Comparison of ENCODE assay signal across 28 cellular contexts in the genomic region with DNA sequence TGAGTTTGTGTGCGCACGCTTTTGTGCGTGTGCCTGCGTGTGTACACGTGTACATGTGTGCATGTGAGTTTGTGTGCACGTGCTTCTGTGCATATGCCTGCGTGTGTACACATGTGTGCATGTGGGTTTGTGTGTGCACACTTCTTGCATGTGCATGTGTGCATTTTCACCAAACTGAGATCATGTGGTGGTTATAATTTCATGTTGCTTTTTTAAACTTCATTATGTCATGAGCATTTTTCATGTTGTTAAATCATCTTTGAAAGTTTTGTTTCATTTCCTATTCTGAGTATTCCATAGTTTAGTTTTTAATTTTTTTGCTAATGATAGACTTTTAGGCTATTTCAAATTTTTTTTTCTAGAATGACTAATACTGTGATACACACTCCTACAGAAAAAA. TPM values are rescaled to one million over a fixed set of nuclear protein-coding genes. Genes with fewer than 3 reads are reported as not detected.
"Had no signal": no experiment of that assay in that cellular context is flagged by ENCODE, and none has a peak within 500 bp of the region (broad histone marks: within the 10 kb centered on the region; RNA-seq: fewer than 3 reads in every experiment).

No MANE protein-coding gene starts in this region.

- H3K4me1 Mint-ChIP-seq: activated CD4-positive, alpha-beta T cell treated with anti-CD3 and anti-CD28 coated beads, Interleukin-2, amount 10 ng/mL, durations not matched to agents 7 days and 5 days; activated naive CD8-positive, alpha-beta T cell treated with anti-CD3 and anti-CD28 coated beads for 36 hours had no signal

- DNase-seq: activated CD4-positive, alpha-beta memory T cell treated with anti-CD3 and anti-CD28 coated beads for 36 hours; activated CD4-positive, alpha-beta T cell treated with anti-CD3 and anti-CD28 coated beads, Interleukin-2, amount 10 ng/mL, durations not matched to agents 7 days and 5 days; activated CD4-positive, CD25-positive, alpha-beta regulatory T cell; activated CD8-positive, alpha-beta memory T cell treated with anti-CD3 and anti-CD28 coated beads for 24 hours; activated gamma-delta T cell; activated naive CD4-positive, alpha-beta T cell treated with anti-CD3 and anti-CD28 coated beads for 36 hours; activated naive CD8-positive, alpha-beta T cell treated with anti-CD3 and anti-CD28 coated beads for 36 hours; activated T-cell treated with anti-CD3 and anti-CD28 coated beads, Interleukin-2, amount 50 U/mL, for 4 hours; brain microvascular endothelial cell; cerebellar nuclear complex; NCI-H1105 treated with DMSO at 0.1 percent for 48 hours; NCI-H1436 treated with DMSO at 0.1 percent for 48 hours; NCI-H187 treated with DMSO at 0.1 percent for 48 hours; NCI-H2171; NCI-H2227 treated with DMSO at 0.1 percent for 48 hours; NCI-H446 treated with DMSO at 0.1 percent for 48 hours; NCI-H524 treated with DMSO at 0.1 percent for 48 hours; NCI-H774; Peyer's patch; Right ventricle myocardium superior; SJCRH30; SK-N-SH; T-helper 1 cell had no signal

- H3K9me3 ChIP-seq: Peyer's patch, SJCRH30, SK-N-SH had no signal

- H3K4me3 ChIP-seq: cardiac muscle cell, Peyer's patch, SJCRH30 had no signal

- ATAC-seq: activated T-cell treated with anti-CD3 and anti-CD28 coated beads, Interleukin-2, amount 50 U/mL, for 4 hours had no signal

- H3K36me3 ChIP-seq: brain microvascular endothelial cell, cardiac muscle cell, Peyer's patch, SJCRH30 had no signal

- H3K4me2 ChIP-seq: SK-N-SH had no signal

- H3K4me3 Mint-ChIP-seq: activated CD4-positive, alpha-beta memory T cell treated with anti-CD3 and anti-CD28 coated beads for 36 hours; activated CD4-positive, alpha-beta T cell treated with anti-CD3 and anti-CD28 coated beads, Interleukin-2, amount 10 ng/mL, durations not matched to agents 7 days and 5 days; activated naive CD4-positive, alpha-beta T cell treated with anti-CD3 and anti-CD28 coated beads for 36 hours; activated naive CD8-positive, alpha-beta T cell treated with anti-CD3 and anti-CD28 coated beads for 36 hours; activated T-cell treated with anti-CD3 and anti-CD28 coated beads, Interleukin-2, amount 50 U/mL, for 4 hours had no signal

- H3K36me3 Mint-ChIP-seq: activated CD4-positive, alpha-beta memory T cell treated with anti-CD3 and anti-CD28 coated beads for 36 hours; activated naive CD8-positive, alpha-beta T cell treated with anti-CD3 and anti-CD28 coated beads for 36 hours had no signal

- H3K27ac Mint-ChIP-seq: activated CD4-positive, alpha-beta memory T cell treated with anti-CD3 and anti-CD28 coated beads for 36 hours; activated CD4-positive, alpha-beta T cell treated with anti-CD3 and anti-CD28 coated beads, Interleukin-2, amount 10 ng/mL, durations not matched to agents 7 days and 5 days; activated naive CD4-positive, alpha-beta T cell treated with anti-CD3 and anti-CD28 coated beads for 36 hours; activated naive CD8-positive, alpha-beta T cell treated with anti-CD3 and anti-CD28 coated beads for 36 hours had no signal

- H3K9ac ChIP-seq: SK-N-SH had no signal

- H3K27me3 ChIP-seq: brain microvascular endothelial cell, cardiac muscle cell, Peyer's patch, SJCRH30 had no signal

- H3K27ac ChIP-seq: brain microvascular endothelial cell, cardiac muscle cell, Peyer's patch, RWPE1, SJCRH30, VCaP had no signal

- H3K4me1 ChIP-seq: SJCRH30 had no signal

- H3K9me3 Mint-ChIP-seq: activated CD4-positive, alpha-beta memory T cell treated with anti-CD3 and anti-CD28 coated beads for 36 hours; activated CD4-positive, alpha-beta T cell treated with anti-CD3 and anti-CD28 coated beads, Interleukin-2, amount 10 ng/mL, durations not matched to agents 7 days and 5 days; activated naive CD4-positive, alpha-beta T cell treated with anti-CD3 and anti-CD28 coated beads for 36 hours; activated naive CD8-positive, alpha-beta T cell treated with anti-CD3 and anti-CD28 coated beads for 36 hours; activated T-cell treated with anti-CD3 and anti-CD28 coated beads, Interleukin-2, amount 50 U/mL, for 4 hours had no signal

RNA-seq across cellular contexts. Expression of gene CST9, which starts 38.4 kb away (rescaled TPM):
- total RNA-seq: activated CD4-positive, alpha-beta memory T cell treated with anti-CD3 and anti-CD28 coated beads for 36 hours; activated CD4-positive, alpha-beta T cell treated with anti-CD3 and anti-CD28 coated beads, Interleukin-2, amount 10 ng/mL, durations not matched to agents 7 days and 5 days; activated naive CD4-positive, alpha-beta T cell treated with anti-CD3 and anti-CD28 coated beads for 36 hours; activated naive CD8-positive, alpha-beta T cell treated with anti-CD3 and anti-CD28 coated beads for 36 hours; activated T-cell treated with anti-CD3 and anti-CD28 coated beads, Interleukin-2, amount 50 U/mL, for 4 hours; cardiac muscle cell; Peyer's patch; Right ventricle myocardium superior; SJCRH30; T-helper 2 cell treated with Interferon-gamma antibody and Interleukin-4, amounts not matched to agents 100 ng/mL and 5 ng/mL, for 36 hours had no signal
- polyA plus RNA-seq: adipose tissue, cardiac muscle cell, SK-N-SH had no signal

RNA-seq across cellular contexts. Expression of gene CST4, which starts 44.7 kb away (rescaled TPM):
- total RNA-seq: activated CD4-positive, alpha-beta memory T cell treated with anti-CD3 and anti-CD28 coated beads for 36 hours; activated CD4-positive, alpha-beta T cell treated with anti-CD3 and anti-CD28 coated beads, Interleukin-2, amount 10 ng/mL, durations not matched to agents 7 days and 5 days; activated naive CD4-positive, alpha-beta T cell treated with anti-CD3 and anti-CD28 coated beads for 36 hours; activated naive CD8-positive, alpha-beta T cell treated with anti-CD3 and anti-CD28 coated beads for 36 hours; activated T-cell treated with anti-CD3 and anti-CD28 coated beads, Interleukin-2, amount 50 U/mL, for 4 hours; cardiac muscle cell; Peyer's patch; Right ventricle myocardium superior; SJCRH30; T-helper 2 cell treated with Interferon-gamma antibody and Interleukin-4, amounts not matched to agents 100 ng/mL and 5 ng/mL, for 36 hours had no signal
- polyA plus RNA-seq: adipose tissue, cardiac muscle cell, SK-N-SH had no signal
